Comparison of ENCODE assay signal across 9 cellular contexts in the genomic region with DNA sequence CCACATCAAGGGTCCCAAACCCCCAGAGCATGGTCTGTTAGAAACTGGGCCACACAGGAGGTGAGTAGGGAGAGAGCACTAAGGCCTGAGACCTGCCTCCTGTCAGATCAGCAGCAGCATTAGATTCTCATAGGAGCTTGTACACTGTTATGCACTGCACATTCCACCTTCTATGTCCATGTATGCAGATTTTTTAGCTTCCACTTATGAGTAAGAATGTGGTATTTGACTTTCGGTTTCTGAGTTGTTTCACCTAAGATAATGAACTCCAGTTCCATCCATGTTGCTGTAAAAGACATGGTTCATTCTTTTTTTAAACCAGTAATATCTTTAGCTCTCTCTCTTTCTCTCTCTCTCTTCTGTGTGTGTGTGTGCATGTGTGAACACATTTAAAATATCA. TPM values are rescaled to one million over a fixed set of nuclear protein-coding genes. Genes with fewer than 3 reads are reported as not detected.
DNase-seq lines count a peak whose midpoint lies in the region; ATAC-seq and TF ChIP-seq lines count a peak whose summit lies in the region.
"Had no signal": no experiment of that assay in that cellular context is flagged by ENCODE, and none has a peak within 500 bp of the region (broad histone marks: within the 10 kb centered on the region; RNA-seq: fewer than 3 reads in every experiment).

No MANE protein-coding gene starts in this region.

- ATAC-seq in GM21360 (IDR thresholded peaks at IDR 0.05; ENCODE audit: unreplicated experiment): peak; percentile 92
- peak; percentile 90 for ATAC-seq in HG03442 (IDR thresholded peaks at IDR 0.05; ENCODE audit: unreplicated experiment)

- WGBS in esophagus, 2 donors: 20 to 41% methylated on average over 1 of the region's 1 CpG

- DNase-seq in GM13976 (ENCODE audit: low spot score) (peak; percentile 21), DMS 273 treated with DMSO at 0.1 percent for 48 hours (lab: John Stamatoyannopoulos, UW) (no peak), amygdala (lab: John Stamatoyannopoulos, UW) (no peak), OCI-M2 (lab: John Stamatoyannopoulos, UW; ENCODE audit: unreplicated experiment) (no peak)
- no peak for DNase-seq in stimulated activated CD4-positive, alpha-beta T cell treated with anti-CD3 and anti-CD28 coated beads, Interleukin-4, amount 100 ng/mL, for 1 hour
- DNase-seq: H9 had no signal

- no peak overlapping the region for H3K4me3 ChIP-seq in esophagus (ENCODE audit: low read depth in 1 of 2, low read length in 2 of 2)

- no peaks in the 10 kb centered on the region for H3K27me3 ChIP-seq in esophagus (ENCODE audit: control insufficient read depth in 1 of 2, insufficient read depth in 2 of 2, low read length in 2 of 2)

- H3K27ac ChIP-seq in esophagus (ENCODE audit: low read depth in 2 of 2, low read length in 1 of 2): peak overlapping the region; percentile 94 to 96

- H3K36me3 ChIP-seq in esophagus (ENCODE audit: control insufficient read depth in 2 of 2, insufficient read depth in 2 of 2, low read length in 1 of 2): no peaks in the 10 kb centered on the region

- H3K9me3 ChIP-seq in esophagus (ENCODE audit: control insufficient read depth in 2 of 2, insufficient read depth in 1 of 2, low read depth in 1 of 2, low read length in 1 of 2): no peaks in the 10 kb centered on the region

- TF ChIP-seq CTCF in GM13976 (IDR thresholded peaks at IDR 0.05; ENCODE audit: borderline replicate concordance, control extremely low read depth, extremely low read depth, insufficient read depth, missing control alignments): no peak

- H3K4me1 ChIP-seq in esophagus (ENCODE audit: control insufficient read depth in 2 of 2, insufficient read depth in 2 of 2, low read length in 1 of 2): no peaks in the 10 kb centered on the region

- in situ Hi-C loops in GM13976 (cut with MboI; ENCODE audit: low sequenced_read_pairs, unreplicated experiment): loop anchor here (10.0 kb wide), 1 partner anchor 258 kb away; no protein-coding TSS in a partner anchor

RNA-seq across cellular contexts. Expression of a gene that starts 0.7 kb away (rescaled TPM):
- 100 to 1,000 TPM; 344 to 442 TPM for polyA plus RNA-seq in esophagus
